Comparison of ENCODE assay signal across 11 cellular contexts in genomic region chr2:160022162-160022561, GRCh38. TPM values are rescaled to one million over a fixed set of nuclear protein-coding genes. Genes with fewer than 3 reads are reported as not detected.
DNase-seq lines count a peak whose midpoint lies in the region; ATAC-seq, FAIRE-seq and TF ChIP-seq lines count a peak whose summit lies in the region.
"Had no signal": no experiment of that assay in that cellular context is flagged by ENCODE, and none has a peak within 500 bp of the region (broad histone marks: within the 10 kb centered on the region; RNA-seq: fewer than 3 reads in every experiment).

No MANE protein-coding gene starts in this region.

- in situ Hi-C loops in HepG2 (cut with HindIII; ENCODE audit: extremely low pct_ligation_motif_present, low pct_unique_long_range_greater_than_20kb): no loop called here

- H3K79me2 ChIP-seq in HepG2 (ENCODE audit: insufficient read depth, low read length) (no peaks in the 10 kb centered on the region), endothelial cell of umbilical vein (ENCODE audit: control insufficient read depth, insufficient read depth, low read length) (no peaks in the 10 kb centered on the region)

- no peaks in the 10 kb centered on the region for H3K27me3 ChIP-seq in HepG2 (ENCODE audit: control insufficient read depth in 1 of 2, insufficient read depth in 2 of 2, low read length in 2 of 2)
- no peaks in the 10 kb centered on the region for H3K27me3 ChIP-seq in right lobe of liver
- no peaks in the 10 kb centered on the region for H3K27me3 ChIP-seq in endothelial cell of umbilical vein (ENCODE audit: control insufficient read depth in 2 of 2, insufficient read depth in 2 of 2, low read length in 2 of 2)

- H3K27ac ChIP-seq in HepG2 (ENCODE audit: extremely low read length, insufficient read depth, low read length) (no peak overlapping the region), right lobe of liver (no peak overlapping the region), endothelial cell of umbilical vein (ENCODE audit: insufficient read depth, low read depth, low read length) (no peak overlapping the region)

- H2AFZ ChIP-seq in HepG2 (ENCODE audit: low read length) (no peak overlapping the region), endothelial cell of umbilical vein (ENCODE audit: low read depth, low read length) (no peak overlapping the region)

- TF ChIP-seq EP300 in HepG2 (IDR thresholded peaks at IDR 0.05; ENCODE audit: low read depth in 2 of 2, low read length in 2 of 2): no peak
- no peak for TF ChIP-seq EP300 in HepG2 (CRISPR knock-in tag; IDR thresholded peaks at IDR 0.05; ENCODE audit: borderline replicate concordance)

- H4K20me1 ChIP-seq in HepG2 (ENCODE audit: insufficient read depth, low read length) (no peaks in the 10 kb centered on the region), endothelial cell of umbilical vein (replicated peaks; ENCODE audit: control insufficient read depth, extremely low read depth, insufficient read depth, low read length) (no peaks in the 10 kb centered on the region)

- no peak for TF ChIP-seq POLR2A in HepG2 (IDR thresholded peaks at IDR 0.05; ENCODE audit: insufficient read depth in 1 of 2, low read depth in 2 of 2, low read length in 2 of 2)
- no peak for TF ChIP-seq POLR2A in right lobe of liver (IDR thresholded peaks at IDR 0.05)
- TF ChIP-seq POLR2A in endothelial cell of umbilical vein (IDR thresholded peaks at IDR 0.05; ENCODE audit: low read depth, low read length): no peak

- BruUV-seq in HepG2 (replicated peaks; lab: Mats Ljungman, UMichigan): no TSS peak
- BruUV-seq in endothelial cell of umbilical vein (replicated peaks; lab: Mats Ljungman, UMichigan): no TSS peak

- H3K9ac ChIP-seq in HepG2 (ENCODE audit: insufficient read depth, low read depth, low read length) (no peak overlapping the region), endothelial cell of umbilical vein (replicated peaks; ENCODE audit: extremely low read depth, insufficient read depth, low read length) (no peak overlapping the region)

- peaks cover 4% of the 10 kb centered on the region for H3K36me3 Mint-ChIP-seq in type B pancreatic cell

- intact Hi-C loops in HepG2 (cut with micrococcal nuclease; ENCODE audit: unreplicated experiment) (no loop called here), right lobe of liver (cut with DNase I) (no loop called here), endothelial cell of umbilical vein (cut with micrococcal nuclease) (no loop called here), left colon (cut with DNase I, micrococcal nuclease) (no loop called here)

- TF ChIP-seq CTCF in HepG2 (CRISPR knock-in tag; IDR thresholded peaks at IDR 0.05): peak; percentile 44; the same call in 1 of the 2 replicates
- TF ChIP-seq CTCF in right lobe of liver (IDR thresholded peaks at IDR 0.05): peak in 1 of 4 donors; percentile 23
- TF ChIP-seq CTCF in endothelial cell of umbilical vein (IDR thresholded peaks at IDR 0.05; ENCODE audit: extremely low read depth in 1 of 2, insufficient read depth in 1 of 2, low read depth in 1 of 2, low read length in 2 of 2): peak in 1 of 2 donors; percentile 9
- TF ChIP-seq CTCF in type B pancreatic cell (conservative IDR thresholded peaks at IDR 0.05): peak; percentile 71

- H3K4me3 Mint-ChIP-seq in type B pancreatic cell: no peak overlapping the region

- no peak for DNase-seq in HepG2 (ENCODE audit: low spot score)
- DNase-seq in right lobe of liver: no peak
- DNase-seq in NAMALWA (ENCODE audit: low spot score): peak; percentile 58
- DNase-seq in endothelial cell of umbilical vein (ENCODE audit: low read depth, low spot score): peak; percentile 26
- no peak for DNase-seq in type B pancreatic cell (ENCODE audit: extremely low spot score, unreplicated experiment)
- no peak for DNase-seq in left colon
- no peak for DNase-seq in ecto neural progenitor cell (ENCODE audit: low spot score)
- DNase-seq in midbrain (lab: John Stamatoyannopoulos, UW): no peak
- DNase-seq: activated CD8-positive, alpha-beta memory T cell treated with anti-CD3 and anti-CD28 coated beads, Interleukin-2, amount 50 U/mL, for 4 hours; Calu3 had no signal

- H3K27ac Mint-ChIP-seq in type B pancreatic cell: no peak overlapping the region

- POLR2A ChIA-PET in HepG2 (lab: Yijun Ruan, JAX): no interaction called here
- POLR2A ChIA-PET in endothelial cell of umbilical vein (lab: Charles Lee): no interaction called here

- no peaks in the 10 kb centered on the region for H3K4me1 Mint-ChIP-seq in type B pancreatic cell (ENCODE audit: unreplicated experiment)

- H3K9me3 Mint-ChIP-seq in type B pancreatic cell: peaks cover 5% of the 10 kb centered on the region

- H3K4me3 ChIP-seq in HepG2 (replicated peaks in 1 of 3; ENCODE audit: insufficient read depth in 1 of 3, low read depth in 2 of 3, low read length in 3 of 3) (no peak overlapping the region), right lobe of liver (no peak overlapping the region), endothelial cell of umbilical vein (replicated peaks in 1 of 3; ENCODE audit: insufficient read depth in 1 of 3, low read depth in 1 of 3, low read length in 3 of 3) (no peak overlapping the region)

- H3K4me1 ChIP-seq in HepG2 (ENCODE audit: insufficient read depth, low read length) (no peaks in the 10 kb centered on the region), right lobe of liver (no peaks in the 10 kb centered on the region), endothelial cell of umbilical vein (ENCODE audit: control insufficient read depth, extremely low read depth, insufficient read depth, low read length) (no peaks in the 10 kb centered on the region)

- dilution Hi-C loops in endothelial cell of umbilical vein (cut with MboI; ENCODE audit: extremely low pct_ligation_motif_present, low sequenced_read_pairs): no loop called here

- 96% methylated on average over 1 of the region's 1 CpG for WGBS in HepG2 (ENCODE audit: low lambda C conversion rate)
- WGBS in right lobe of liver (ENCODE audit: insufficient coverage, low coverage, low lambda C conversion rate, missing lambda C conversion rate): 100% methylated on average over 1 of the region's 1 CpG

- CTCF ChIA-PET in HepG2 (lab: Yijun Ruan, JAX; ENCODE audit: low intra/inter-chr PET ratio, low total read pairs) (no interaction called here), endothelial cell of umbilical vein (lab: Charles Lee) (interaction anchor here (0.7 to 1.6 kb wide), 9 partner anchors 9 to 610 kb away, joined by 3 to 6 read pairs (median 3); no protein-coding TSS in a partner anchor)

- FAIRE-seq in HepG2 (lab: Jason Lieb, UNC) (no peak), endothelial cell of umbilical vein (lab: Jason Lieb, UNC) (peak; percentile 59)

- no peak for TF ChIP-seq RAD21 in HepG2 (CRISPR knock-in tag; IDR thresholded peaks at IDR 0.05)

- no peaks in the 10 kb centered on the region for H3K36me3 ChIP-seq in HepG2 (replicated peaks in 1 of 2; ENCODE audit: control insufficient read depth in 1 of 2, insufficient read depth in 2 of 2, low read length in 2 of 2)
- H3K36me3 ChIP-seq in right lobe of liver: no peaks in the 10 kb centered on the region
- no peaks in the 10 kb centered on the region for H3K36me3 ChIP-seq in endothelial cell of umbilical vein (ENCODE audit: control insufficient read depth in 2 of 2, extremely low read depth in 1 of 2, insufficient read depth in 2 of 2, low read length in 2 of 2)

- ATAC-seq in HepG2: no peak
- no peak for ATAC-seq in right lobe of liver
- ATAC-seq in left colon: no peak

- H3K9me3 ChIP-seq in HepG2 (ENCODE audit: low read length): no peaks in the 10 kb centered on the region
- no peaks in the 10 kb centered on the region for H3K9me3 ChIP-seq in right lobe of liver
- H3K9me3 ChIP-seq in endothelial cell of umbilical vein (replicated peaks; ENCODE audit: control insufficient read depth, insufficient read depth, low read length): no peaks in the 10 kb centered on the region

- H3K4me2 ChIP-seq in HepG2 (ENCODE audit: low read depth, low read length) (no peak overlapping the region), endothelial cell of umbilical vein (ENCODE audit: insufficient read depth, low read length) (no peak overlapping the region)

- H3K27me3 Mint-ChIP-seq in type B pancreatic cell: no peaks in the 10 kb centered on the region

- H3K9me1 ChIP-seq in endothelial cell of umbilical vein (replicated peaks; ENCODE audit: control insufficient read depth, extremely low read depth, insufficient read depth, low read length): no peaks in the 10 kb centered on the region

RNA-seq across cellular contexts. Expression of gene PLA2R1, which starts 40.3 kb away (rescaled TPM):
- total RNA-seq in HepG2 (2016; rRNA removed; fragmentation: Illumina TruSeq; extraction: Trizol) (not detected in 2 replicates), right lobe of liver (1 to 10 TPM in 3 of 6 experiments, under 1 TPM in 3; 0.70 to 1.6 (median 0.97) TPM), endothelial cell of umbilical vein (14.4 and 15.6 TPM in 2 replicates), type B pancreatic cell (ENCODE audit: low replicate concordance) (3.0 and 3.6 TPM in 2 replicates), left colon (10 to 100 TPM in 1 of 2 donors, 1 to 10 TPM in 1; 6.8 to 11.4 TPM)
- total RNA-seq in HepG2 (2016; cell fraction: cytosol; rRNA removed; fragmentation: Illumina TruSeq; extraction: Trizol; ENCODE audit: low read depth): not detected in 2 replicates
- not detected in 2 replicates for total RNA-seq in HepG2 (2016; cell fraction: insoluble cytoplasmic fraction; rRNA removed; fragmentation: Illumina TruSeq; extraction: Trizol)
- total RNA-seq in HepG2 (2016; cell fraction: membrane; rRNA removed; fragmentation: Illumina TruSeq; extraction: Trizol): not detected in 2 replicates
- total RNA-seq in HepG2 (2016; cell fraction: nucleus; rRNA removed; fragmentation: Illumina TruSeq; extraction: Trizol): not detected in 2 replicates
- polyA plus RNA-seq in HepG2 (2011; rRNA removed) (not detected in 2 replicates), endothelial cell of umbilical vein (6.2 and 6.9 TPM in 2 replicates)
- polyA plus RNA-seq in HepG2 (2011; cell fraction: cytosol; rRNA removed): not detected in 2 replicates
- polyA plus RNA-seq in HepG2 (2011; cell fraction: nucleus; rRNA removed): not detected in 2 replicates
- polyA plus RNA-seq in HepG2 (2012): not detected in 2 replicates
- not detected in 2 replicates for polyA plus RNA-seq in HepG2 (2016; cell fraction: cytosol; fragmentation: Illumina TruSeq; extraction: Trizol; ENCODE audit: low read depth)
- polyA plus RNA-seq in HepG2 (2016; cell fraction: insoluble cytoplasmic fraction; fragmentation: Illumina TruSeq; extraction: Trizol; ENCODE audit: low read depth): not detected in 2 replicates
- polyA plus RNA-seq in HepG2 (2016; cell fraction: membrane; fragmentation: Illumina TruSeq; extraction: Trizol; ENCODE audit: low read depth): not detected in 2 replicates
- not detected in 2 replicates for polyA plus RNA-seq in HepG2 (2016; cell fraction: nucleus; fragmentation: Illumina TruSeq; extraction: Trizol; ENCODE audit: insufficient read depth, low read depth)
- polyA minus RNA-seq in HepG2 (2011; rRNA and poly(A)+ RNA removed; ENCODE audit: low replicate concordance): 0.09 TPM in 1 of 2 replicates, not detected in the other
- polyA minus RNA-seq in HepG2 (2011; cell fraction: cytosol; rRNA and poly(A)+ RNA removed): not detected in 2 replicates
- polyA minus RNA-seq in HepG2 (2011; cell fraction: nucleus; rRNA and poly(A)+ RNA removed): not detected in 2 replicates
- polyA plus RNA-seq in endothelial cell of umbilical vein (2011; cell fraction: cytosol; rRNA removed): 7.8 and 9.0 TPM in 2 replicates
- 33.0 and 36.9 TPM in 2 replicates for polyA plus RNA-seq in endothelial cell of umbilical vein (2011; cell fraction: nucleus; rRNA removed)
- polyA plus RNA-seq in endothelial cell of umbilical vein (2012): 34.5 and 47.9 TPM in 2 replicates
- polyA minus RNA-seq in endothelial cell of umbilical vein: 20.0 and 23.5 TPM in 2 replicates
- 0.10 TPM for polyA minus RNA-seq in endothelial cell of umbilical vein (2011; cell fraction: cytosol; rRNA and poly(A)+ RNA removed)
- 37.4 and 46.0 TPM in 2 replicates for polyA minus RNA-seq in endothelial cell of umbilical vein (2011; cell fraction: nucleus; rRNA and poly(A)+ RNA removed)
- total RNA-seq: T-helper 2 cell treated with Interferon-gamma antibody and Interleukin-4, amounts not matched to agents 100 ng/mL and 5 ng/mL, for 36 hours had no signal

Comparison
In these comparisons a context has a peak if more than half of its experiments do, and no peak if none do; other contexts are left out.
1. DNase-seq: peak in NAMALWA (single experiment) and endothelial cell of umbilical vein (single experiment); none in HepG2 (single experiment), right lobe of liver (0 of 3), type B pancreatic cell (single experiment), left colon (0 of 2), ecto neural progenitor cell (single experiment) and midbrain (single experiment).